ENCODE assay signal across 32 cellular contexts in the genomic region with DNA sequence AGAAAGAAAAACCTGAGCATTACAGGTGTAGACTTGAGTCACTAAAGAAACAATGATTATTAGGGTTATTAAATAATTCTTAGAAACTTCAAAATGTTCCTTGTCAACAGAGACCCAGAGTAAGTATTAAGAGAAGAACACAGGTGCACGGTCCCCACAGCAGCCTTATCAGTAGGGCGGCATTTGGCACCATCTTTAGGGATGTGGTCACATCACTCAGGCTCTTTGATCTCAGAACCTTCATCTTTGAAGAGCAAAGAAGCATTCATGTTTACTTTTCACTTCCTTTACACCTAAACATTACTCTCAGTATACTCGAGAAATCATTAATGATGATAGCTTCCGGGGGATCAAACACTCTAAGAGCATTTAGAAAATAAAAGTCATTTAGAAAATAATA.
"Had no signal": no experiment of that assay in that cellular context is flagged by ENCODE, and none has a peak within 500 bp of the region (broad histone marks: within the 10 kb centered on the region; RNA-seq: fewer than 3 reads in every experiment).

No MANE protein-coding gene starts in this region.

- H3K4me2 ChIP-seq: PC-9 had no signal

- H3K9me3 ChIP-seq: colonic mucosa had no signal

- H3K4me1 ChIP-seq: colonic mucosa had no signal

- H3K36me3 ChIP-seq: brain microvascular endothelial cell, colonic mucosa, WERI-Rb-1 had no signal

- H3K27ac ChIP-seq: brain microvascular endothelial cell, colonic mucosa, PC-9, RWPE1, WERI-Rb-1 had no signal

- H2AFZ ChIP-seq: PC-9 had no signal

- ATAC-seq: activated CD8-positive, alpha-beta memory T cell treated with anti-CD3 and anti-CD28 coated beads, Interleukin-2, amount 10 ng/mL, durations not matched to agents 7 days and 5 days; Right ventricle myocardium inferior had no signal

- H3K27me3 ChIP-seq: brain microvascular endothelial cell, colonic mucosa had no signal

- H3K4me3 ChIP-seq: colonic mucosa, PC-9 had no signal

- DNase-seq: activated CD4-positive, alpha-beta memory T cell treated with anti-CD3 and anti-CD28 coated beads, Interleukin-2, amount 10 ng/mL, durations not matched to agents 7 days and 5 days; activated CD4-positive, alpha-beta T cell treated with anti-CD3 and anti-CD28 coated beads for 1 hour; activated CD4-positive, alpha-beta T cell treated with anti-CD3 and anti-CD28 coated beads for 48 hours; activated CD4-positive, CD25-positive, alpha-beta regulatory T cell; activated CD8-positive, alpha-beta memory T cell treated with anti-CD3 and anti-CD28 coated beads for 24 hours; activated CD8-positive, alpha-beta memory T cell treated with anti-CD3 and anti-CD28 coated beads, Interleukin-2, amount 10 ng/mL, durations not matched to agents 7 days and 5 days; activated CD8-positive, alpha-beta memory T cell treated with anti-CD3 and anti-CD28 coated beads, Interleukin-2, amount 50 U/mL, for 48 hours; activated effector memory CD4-positive, alpha-beta T cell treated with Interleukin-2 at 50 U/mL for 16 hours; activated naive CD4-positive, alpha-beta T cell treated with anti-CD3 and anti-CD28 coated beads, Interleukin-2, amount 10 ng/mL, durations not matched to agents 7 days and 5 days; activated naive CD8-positive, alpha-beta T cell treated with anti-CD3 and anti-CD28 coated beads for 36 hours; activated T-cell treated with anti-CD3 and anti-CD28 coated beads, Interleukin-2, amount 50 U/mL, for 48 hours; amniotic stem cell; aorta; brain microvascular endothelial cell; central memory CD4-positive, alpha-beta T cell; colonic mucosa; NCI-H1436 treated with DMSO at 0.1 percent for 48 hours; NCI-H1694 treated with DMSO at 0.1 percent for 48 hours; NCI-H2029 treated with DMSO at 0.1 percent for 48 hours; NCI-H2107; NCI-H2171; NCI-H510A; NCI-H526; NCI-H748 treated with DMSO at 0.1 percent for 48 hours; PC-9; SIG-M5; T-helper 1 cell; T-helper 2 cell; T-helper 9 cell; WERI-Rb-1 had no signal
